ENCODE assay signal across 8 cellular contexts in the genomic region with DNA sequence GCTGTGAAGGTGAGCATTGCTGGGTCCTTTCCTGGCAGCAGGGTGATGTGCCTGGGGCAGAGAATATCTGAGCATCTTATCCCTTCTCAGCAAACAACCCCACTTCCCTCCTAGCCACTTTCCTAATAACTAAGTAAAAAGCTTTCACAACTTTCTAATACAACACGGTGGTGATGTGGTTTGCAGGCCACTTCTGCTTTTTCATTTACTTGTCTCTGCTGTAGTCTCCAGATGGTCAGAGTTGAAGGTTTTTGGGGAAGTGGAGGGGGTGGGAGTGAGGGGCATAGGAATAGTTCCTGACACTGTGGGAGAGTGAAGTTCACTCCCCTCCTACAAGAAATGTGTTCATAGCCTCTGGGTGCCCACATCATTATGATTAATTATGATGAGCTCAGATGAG. TPM values are rescaled to one million over a fixed set of nuclear protein-coding genes. Genes with fewer than 3 reads are reported as not detected.
DNase-seq lines count a peak whose midpoint lies in the region; ATAC-seq, FAIRE-seq and TF ChIP-seq lines count a peak whose summit lies in the region.
"Had no signal": no experiment of that assay in that cellular context is flagged by ENCODE, and none has a peak within 500 bp of the region (broad histone marks: within the 10 kb centered on the region; RNA-seq: fewer than 3 reads in every experiment).

No MANE protein-coding gene starts in this region.

- ATAC-seq in GM19351 (IDR thresholded peaks at IDR 0.05; ENCODE audit: unreplicated experiment) = peak; percentile 72
- peak; percentile 69 for ATAC-seq in HG03039 (IDR thresholded peaks at IDR 0.05; ENCODE audit: unreplicated experiment)
- peak; percentile 81 for ATAC-seq in stimulated activated memory B cell treated with anti-CD40 and anti-IgM and Interleukin-4, amounts not matched to agents 10 μg/mL and 1 μg/mL and 100 μg/mL, for 72 hours

- H3K9me3 ChIP-seq in stomach (no peaks in the 10 kb centered on the region), mammary epithelial cell (replicated peaks; ENCODE audit: insufficient read depth, low read length) (no peaks in the 10 kb centered on the region)

- FAIRE-seq in RCC 7860 (lab: Jason Lieb, UNC) = no peak

- CTCF ChIA-PET in mammary epithelial cell (lab: Charles Lee; ENCODE audit: low non-redundant PET) = no interaction called here

- no peak for TF ChIP-seq POLR2A in stomach (IDR thresholded peaks at IDR 0.05)

- in situ Hi-C loops in mammary epithelial cell (cut with MboI; ENCODE audit: low sequenced_read_pairs in 2 of 2) = no loop called here

- H3K27ac ChIP-seq in stomach (no peak overlapping the region), mammary epithelial cell (ENCODE audit: insufficient read depth, low read depth, low read length) (no peak overlapping the region)

- H3K27me3 ChIP-seq in stomach = no peaks in the 10 kb centered on the region
- H3K27me3 ChIP-seq in mammary epithelial cell (ENCODE audit: insufficient read depth, low read length) = no peaks in the 10 kb centered on the region

- no peak for TF ChIP-seq EP300 in stomach (IDR thresholded peaks at IDR 0.05)

- H3K4me3 Mint-ChIP-seq in stimulated activated memory B cell treated with anti-CD40 and anti-IgM and Interleukin-4, amounts not matched to agents 10 μg/mL and 1 μg/mL and 100 μg/mL, for 72 hours = peak overlapping the region; percentile 34
- H3K4me3 Mint-ChIP-seq: HFFc6 had no signal

- H3K27me3 Mint-ChIP-seq in stimulated activated memory B cell treated with anti-CD40 and anti-IgM and Interleukin-4, amounts not matched to agents 10 μg/mL and 1 μg/mL and 100 μg/mL, for 72 hours = no peaks in the 10 kb centered on the region

- DNase-seq in RPMI8226 = peak; percentile 42
- DNase-seq in RCC 7860 (ENCODE audit: low spot score) = no peak
- DNase-seq in stomach = no peak
- DNase-seq in mammary epithelial cell = no peak
- DNase-seq: HFFc6 had no signal

- peak overlapping the region; percentile 91 for H3K27ac Mint-ChIP-seq in stimulated activated memory B cell treated with anti-CD40 and anti-IgM and Interleukin-4, amounts not matched to agents 10 μg/mL and 1 μg/mL and 100 μg/mL, for 72 hours
- H3K27ac Mint-ChIP-seq: HFFc6 had no signal

- H3K9ac ChIP-seq in mammary epithelial cell (ENCODE audit: insufficient read depth, low read length) = no peak overlapping the region

- H4K20me1 ChIP-seq in mammary epithelial cell (ENCODE audit: insufficient read depth, low read length) = no peaks in the 10 kb centered on the region

- H3K36me3 ChIP-seq in stomach = peaks cover 2 to 65% (median 39%) of the 10 kb centered on the region in 4 donors
- H3K36me3 ChIP-seq in mammary epithelial cell (ENCODE audit: insufficient read depth, low read length) = no peaks in the 10 kb centered on the region

- no peak for TF ChIP-seq CTCF in stomach (IDR thresholded peaks at IDR 0.05)
- TF ChIP-seq CTCF in mammary epithelial cell (conservative IDR thresholded peaks at IDR 0.05 in 1 of 2, IDR thresholded peaks at IDR 0.05 in 1 of 2; ENCODE audit: extremely low read depth in 1 of 2, insufficient read depth in 1 of 2, low read depth in 1 of 2, low read length in 2 of 2) = no peak

- intact Hi-C loops in stomach (cut with DNase I; ENCODE audit: low total_unique reads) (no loop called here), mammary epithelial cell (cut with micrococcal nuclease) (no loop called here)

- H2AFZ ChIP-seq in mammary epithelial cell (ENCODE audit: low read depth, low read length) = no peak overlapping the region

- peaks cover 5% of the 10 kb centered on the region for H3K36me3 Mint-ChIP-seq in stimulated activated memory B cell treated with anti-CD40 and anti-IgM and Interleukin-4, amounts not matched to agents 10 μg/mL and 1 μg/mL and 100 μg/mL, for 72 hours

- H3K4me2 ChIP-seq in mammary epithelial cell (ENCODE audit: insufficient read depth, low read depth, low read length) = no peak overlapping the region

- BruUV-seq in mammary epithelial cell (replicated peaks; lab: Mats Ljungman, UMichigan) = no TSS peak

- H3K9me3 Mint-ChIP-seq in stimulated activated memory B cell treated with anti-CD40 and anti-IgM and Interleukin-4, amounts not matched to agents 10 μg/mL and 1 μg/mL and 100 μg/mL, for 72 hours = no peaks in the 10 kb centered on the region
- H3K9me3 Mint-ChIP-seq: HFFc6 had no signal

- H3K4me3 ChIP-seq in stomach (no peak overlapping the region), mammary epithelial cell (replicated peaks in 1 of 3; ENCODE audit: insufficient read depth in 1 of 3, low read depth in 2 of 3, low read length in 3 of 3) (no peak overlapping the region)

- H3K4me1 Mint-ChIP-seq in stimulated activated memory B cell treated with anti-CD40 and anti-IgM and Interleukin-4, amounts not matched to agents 10 μg/mL and 1 μg/mL and 100 μg/mL, for 72 hours = peaks cover 61% of the 10 kb centered on the region

- H3K4me1 ChIP-seq in stomach = peaks cover 0 to 14% (median 2%) of the 10 kb centered on the region in 4 donors
- no peaks in the 10 kb centered on the region for H3K4me1 ChIP-seq in mammary epithelial cell (ENCODE audit: insufficient read depth, low read length)

- H3K79me2 ChIP-seq in mammary epithelial cell (ENCODE audit: insufficient read depth, low read length) = no peaks in the 10 kb centered on the region

- WGBS in stomach, 5 donors = 52 to 86% (median 70%) methylated on average over 1 of the region's 1 CpG
- 92% methylated on average over 1 of the region's 1 CpG for WGBS in mammary epithelial cell (ENCODE audit: low coverage, missing lambda C conversion rate)

- dilution Hi-C loops in mammary epithelial cell (cut with HindIII; ENCODE audit: low sequenced_read_pairs) = no loop called here

RNA-seq across cellular contexts. Expression of a gene that starts 11.6 kb away (rescaled TPM):
- total RNA-seq in stomach (1 to 10 TPM in 3 of 5 donors, not detected in 2; 1.2 to 7.8 (median 1.3) TPM), mammary epithelial cell (under 1 TPM in 1 of 2 donors, not detected in 1; 0.17 TPM)
- polyA plus RNA-seq in stomach (1 to 10 TPM in 2 of 3 donors, under 1 TPM in 1; 0.46 to 2.0 (median 1.8) TPM), mammary epithelial cell (not detected)
- not detected for polyA minus RNA-seq in mammary epithelial cell
- total RNA-seq: HFFc6 had no signal

RNA-seq across cellular contexts. Expression of a gene that starts 40.1 kb away (rescaled TPM):
- 10 to 100 TPM in 1 of 5 donors, 1 to 10 TPM in 1, under 1 TPM in 1, not detected in 2; 0.89 to 18.5 (median 6.8) TPM for total RNA-seq in stomach
- 10 to 100 TPM in 2 of 3 donors, 1 to 10 TPM in 1; 4.0 to 23.5 (median 22.8) TPM for polyA plus RNA-seq in stomach
- under 1 TPM in 1 of 2 donors, not detected in 1; 0.67 TPM for total RNA-seq in mammary epithelial cell
- polyA plus RNA-seq in mammary epithelial cell = not detected
- not detected for polyA minus RNA-seq in mammary epithelial cell
